ENCODE assay signal across 8 cellular contexts in genomic region chr15:66496951-66497501, GRCh38. TPM values are rescaled to one million over a fixed set of nuclear protein-coding genes. Genes with fewer than 3 reads are reported as not detected.
DNase-seq lines count a peak whose midpoint lies in the region; ATAC-seq and TF ChIP-seq lines count a peak whose summit lies in the region.

No MANE protein-coding gene starts in this region.

- H3K9ac ChIP-seq in skeletal muscle satellite cell (ENCODE audit: low read depth, low read length), result peak overlapping the region; percentile 89

- peaks cover 0 to 85% (median 50%) of the 10 kb centered on the region in 9 donors for H3K36me3 ChIP-seq in heart right ventricle
- H3K36me3 ChIP-seq in skeletal muscle satellite cell (ENCODE audit: insufficient read depth, low read length), result peaks cover 68% of the 10 kb centered on the region

- H3K4me2 ChIP-seq in skeletal muscle satellite cell (ENCODE audit: low read length), result peak overlapping the region; percentile 95

- H3K4me3 ChIP-seq in WI38 (ENCODE audit: low read depth, low read length) (peak overlapping the region; percentile 87), heart right ventricle (peak overlapping the region; percentile 67 to 97 (median 84)), skeletal muscle satellite cell (ENCODE audit: low read length) (peak overlapping the region; percentile 78)

- H3K4me1 ChIP-seq in heart right ventricle (peaks cover 8 to 50% (median 24%) of the 10 kb centered on the region in 9 donors), skeletal muscle satellite cell (ENCODE audit: control insufficient read depth, insufficient read depth, low read length) (peaks cover 12% of the 10 kb centered on the region)

- H3K27ac ChIP-seq in heart right ventricle, result peak overlapping the region; percentile 62 to 91 (median 87)

- ATAC-seq in HG03135 (IDR thresholded peaks at IDR 0.05; ENCODE audit: unreplicated experiment) (peak; percentile 10), heart right ventricle (peak in 6 of 8 donors; percentile 18 to 58 (median 26))

- peak; percentile 52 for DNase-seq in SKM-1 treated with dmso at 0.1 percent for 144 hours (lab: John Stamatoyannopoulos, UW; ENCODE audit: unreplicated experiment)
- no peak for DNase-seq in SKM-1 (lab: John Stamatoyannopoulos, UW; ENCODE audit: unreplicated experiment)
- no peak for DNase-seq in heart right ventricle
- no peak for DNase-seq in NCI-H128 (lab: John Stamatoyannopoulos, UW; ENCODE audit: unreplicated experiment)
- DNase-seq in midbrain (lab: John Stamatoyannopoulos, UW), result no peak

- no peaks in the 10 kb centered on the region for H3K9me3 ChIP-seq in heart right ventricle
- H3K9me3 ChIP-seq in skeletal muscle satellite cell (replicated peaks; ENCODE audit: low read length), result no peaks in the 10 kb centered on the region

- intact Hi-C loops in heart right ventricle (cut with DNase I), result loop anchor here in 8 of 10 donors (1.0 to 10.0 kb wide), 6 partner anchors 110 to 200 kb away; partner anchors contain the start of genes MAP2K1 (in 7 of the 8) and TIPIN (in 2 of the 8)

- TF ChIP-seq CTCF in WI38 (IDR thresholded peaks at IDR 0.05; ENCODE audit: low read depth, low read length) (no peak), heart right ventricle (IDR thresholded peaks at IDR 0.05) (no peak)

- H3K27me3 ChIP-seq in heart right ventricle (no peaks in the 10 kb centered on the region), skeletal muscle satellite cell (ENCODE audit: control insufficient read depth, insufficient read depth, low read length) (no peaks in the 10 kb centered on the region)

- 18 to 20% methylated on average over 17 of the region's 17 CpGs for WGBS in heart right ventricle, 2 donors

RNA-seq across cellular contexts. Expression of gene SNAPC5, which starts 0.5 kb away (rescaled TPM):
- total RNA-seq in heart right ventricle, result 10 to 100 TPM; 28.5 to 41.6 (median 33.9) TPM
- polyA plus RNA-seq in heart right ventricle, result 10 to 100 TPM; 32.8 to 48.8 TPM
- total RNA-seq in skeletal muscle satellite cell (2012; rRNA removed), result 15.0 and 15.1 TPM in 2 replicates

RNA-seq across cellular contexts. Expression of gene RPL4, which starts 7.6 kb away (rescaled TPM):
- 1,000 to 10,000 TPM; 1,152 to 1,492 (median 1,276) TPM for total RNA-seq in heart right ventricle
- polyA plus RNA-seq in heart right ventricle, result 1,000 to 10,000 TPM; 2,017 to 3,057 TPM
- 2,433 and 3,120 TPM in 2 replicates for total RNA-seq in skeletal muscle satellite cell (2012; rRNA removed)

RNA-seq across cellular contexts. Expression of gene ZWILCH, which starts 8.1 kb away (rescaled TPM):
- total RNA-seq in heart right ventricle, result 1 to 10 TPM; 1.6 to 6.6 (median 2.3) TPM
- 1 to 10 TPM; 1.5 to 2.9 TPM for polyA plus RNA-seq in heart right ventricle
- total RNA-seq in skeletal muscle satellite cell (2012; rRNA removed), result 25.3 and 27.9 TPM in 2 replicates
